In genomic region chr13:69761581-69761980, GRCh38 we compare ENCODE assay signal across 26 cellular contexts.
"Had no signal": no experiment of that assay in that cellular context is flagged by ENCODE, and none has a peak within 500 bp of the region (broad histone marks: within the 10 kb centered on the region; RNA-seq: fewer than 3 reads in every experiment).

No MANE protein-coding gene starts in this region.

- H3K27ac ChIP-seq: stomach, suprapubic skin, testis, thoracic aorta, thyroid gland, tibial artery, tibial nerve, transverse colon, upper lobe of left lung, upper lobe of right lung, uterus, vagina had no signal

- ATAC-seq: stimulated activated effector memory CD8-positive, alpha-beta T cell treated with anti-CD3 and anti-CD28 coated beads, Interleukin-12 subunit alpha, Interleukin-12 subunit beta, amount 100 ng/mL, for 72 hours; stimulated activated memory B cell treated with anti-CD40 and anti-IgM and Interleukin-4, amounts not matched to agents 10 μg/mL and 1 μg/mL and 100 μg/mL, for 72 hours; stimulated activated naive B cell treated with anti-CD40 and anti-IgM and Interleukin-4, amounts not matched to agents 10 μg/mL and 1 μg/mL and 100 μg/mL, for 72 hours; stimulated activated naive CD8-positive, alpha-beta T cell treated with anti-CD3 and anti-CD28 coated beads, Interleukin-15, amount 100 ng/mL, for 72 hours; stimulated activated naive CD8-positive, alpha-beta T cell treated with anti-CD3 and anti-CD28 coated beads, Interleukin-15, Interleukin-2, amounts not matched to agents 100 U/mL and 50 U/mL, for 24 hours; upper lobe of right lung had no signal

- DNase-seq: stimulated activated CD4-positive, alpha-beta T cell treated with anti-CD3 and anti-CD28 coated beads, Interleukin-2, amount 100 ng/mL, for 48 hours; stimulated activated CD4-positive, alpha-beta T cell treated with anti-CD3 and anti-CD28 coated beads, Interleukin-4, amount 100 ng/mL, for 1 hour; stimulated activated CD4-positive, alpha-beta T cell treated with anti-CD3 and anti-CD28 coated beads, Interleukin-4, amount 100 ng/mL, for 24 hours; stimulated activated CD4-positive, alpha-beta T cell treated with anti-CD3 and anti-CD28 coated beads, Interleukin-4, amount 100 ng/mL, for 4 hours; stimulated activated CD8-positive, alpha-beta memory T cell treated with anti-CD3 and anti-CD28 coated beads, Interleukin-4, amount 100 ng/mL, for 48 hours; stimulated activated naive B cell treated with anti-CD40 and anti-IgM and Interleukin-4, amounts not matched to agents 10 μg/mL and 1 μg/mL and 100 μg/mL, for 72 hours; stimulated activated naive CD4-positive, alpha-beta T cell; stimulated activated naive CD4-positive, alpha-beta T cell treated with Interleukin-2 at 50 U/mL for 16 hours; stimulated activated naive CD8-positive, alpha-beta T cell treated with anti-CD3 and anti-CD28 coated beads, Interleukin-15, amount 100 ng/mL, for 72 hours; stimulated activated naive CD8-positive, alpha-beta T cell treated with anti-CD3 and anti-CD28 coated beads, Interleukin-15, Interleukin-2, amounts not matched to agents 100 U/mL and 50 U/mL, for 24 hours; stomach; substantia nigra; testis; thyroid gland; tibial artery; transverse colon; trophoblast cell; upper lobe of left lung; upper lobe of right lung; uterus had no signal

- H3K4me3 ChIP-seq: stomach, suprapubic skin, testis, thoracic aorta, thyroid gland, tibial artery, tibial nerve, transverse colon, upper lobe of left lung, upper lobe of right lung, uterus, vagina had no signal

- H3K9me3 ChIP-seq: suprapubic skin, testis, thoracic aorta, thyroid gland, tibial artery, tibial nerve, transverse colon, upper lobe of left lung, upper lobe of right lung, uterus, vagina had no signal

- H3K4me1 ChIP-seq: stomach, suprapubic skin, testis, thyroid gland, tibial artery, tibial nerve, transverse colon, upper lobe of left lung, upper lobe of right lung, uterus, vagina had no signal

- H3K36me3 ChIP-seq: stomach, suprapubic skin, thoracic aorta, thyroid gland, tibial artery, tibial nerve, transverse colon, upper lobe of left lung, upper lobe of right lung, uterus, vagina had no signal

- H3K27me3 ChIP-seq: stomach, suprapubic skin, testis, thyroid gland, tibial artery, tibial nerve, transverse colon, upper lobe of left lung, upper lobe of right lung, uterus, vagina had no signal
